Comparison of ENCODE assay signal across 1 cellular context in genomic region chr18:79634593-79634992, GRCh38.
TF ChIP-seq lines count a peak whose summit lies in the region.

No MANE protein-coding gene starts in this region.

TF ChIP-seq in H1, 55 proteins besides CTCF, POLR2A, EP300 and RAD21:
- TF ChIP-seq TEAD4 (IDR thresholded peaks at IDR 0.05; ENCODE audit: low read depth, low read length) (no peak), CEBPB (IDR thresholded peaks at IDR 0.05; ENCODE audit: low read depth, low read length) (no peak), EZH2 (IDR thresholded peaks at IDR 0.05; ENCODE audit: low read depth, low read length, severe bottlenecking) (no peak), HDAC6 (IDR thresholded peaks at IDR 0.05; ENCODE audit: low read depth, low read length) (no peak), GABPA (IDR thresholded peaks at IDR 0.05; ENCODE audit: borderline replicate concordance, insufficient read depth, low read length) (no peak), HDAC2 (IDR thresholded peaks at IDR 0.05; ENCODE audit: borderline replicate concordance in 1 of 2, low read depth in 2 of 2, low read length in 2 of 2) (no peak), BRCA1 (IDR thresholded peaks at IDR 0.05; ENCODE audit: low read depth, low read length) (no peak), TAF1 (IDR thresholded peaks at IDR 0.05; ENCODE audit: low read depth, low read length) (no peak), PHF8 (conservative IDR thresholded peaks at IDR 0.05; ENCODE audit: low read depth, low read length) (no peak), ZNF274 (IDR thresholded peaks at IDR 0.05; ENCODE audit: borderline replicate concordance, extremely low read depth, low read length) (no peak), SP4 (IDR thresholded peaks at IDR 0.05; ENCODE audit: low read length) (no peak), SAP30 (IDR thresholded peaks at IDR 0.05; ENCODE audit: insufficient read depth, insufficient replicate concordance, low read length) (no peak), POU5F1 (IDR thresholded peaks at IDR 0.05; ENCODE audit: low read depth, low read length) (no peak), SIN3A (conservative IDR thresholded peaks at IDR 0.05 in 1 of 2, IDR thresholded peaks at IDR 0.05 in 1 of 2; ENCODE audit: low read depth in 1 of 2, low read length in 2 of 2) (no peak), RBBP5 (IDR thresholded peaks at IDR 0.05; ENCODE audit: borderline replicate concordance, low read depth, low read length) (no peak), NANOG (IDR thresholded peaks at IDR 0.05; ENCODE audit: insufficient read depth, low read depth, low read length, poor library complexity, severe bottlenecking) (no peak)
